11 cellular contexts compared by ENCODE assay signal in genomic region chr5:95812100-95812472, GRCh38. TPM values are rescaled to one million over a fixed set of nuclear protein-coding genes. Genes with fewer than 3 reads are reported as not detected.
A peak's percentile ranks its signal among the peaks of the same experiment; 100 is the strongest.
DNase-seq lines count a peak whose midpoint lies in the region; ATAC-seq and TF ChIP-seq lines count a peak whose summit lies in the region.
"Had no signal": no experiment of that assay in that cellular context is flagged by ENCODE, and none has a peak within 500 bp of the region (broad histone marks: within the 10 kb centered on the region; RNA-seq: fewer than 3 reads in every experiment).

No MANE protein-coding gene starts in this region.

- H3K27ac ChIP-seq in heart right ventricle (peak overlapping the region in 8 of 10 donors; percentile 1 to 50 (median 38)), right lobe of liver (peak overlapping the region in 1 of 3 donors; percentile 8), upper lobe of left lung (peak overlapping the region; percentile 3 to 65 (median 28))
- H3K27ac ChIP-seq: RWPE1 had no signal

- H3K27me3 ChIP-seq in heart right ventricle (no peaks in the 10 kb centered on the region), right lobe of liver (no peaks in the 10 kb centered on the region), upper lobe of left lung (no peaks in the 10 kb centered on the region)
- H3K27me3 ChIP-seq: esophagus squamous epithelium had no signal

- H3K4me1 ChIP-seq in heart right ventricle (peaks cover 11 to 92% (median 56%) of the 10 kb centered on the region in 9 donors), right lobe of liver (peaks cover 0 to 37% (median 16%) of the 10 kb centered on the region in 4 donors), upper lobe of left lung (peaks cover 48 to 64% (median 59%) of the 10 kb centered on the region in 4 donors)

- H3K36me3 ChIP-seq in heart right ventricle, result peaks cover 0 to 57% (median 21%) of the 10 kb centered on the region in 9 donors
- peaks cover 0 to 29% (median 15%) of the 10 kb centered on the region in 4 donors for H3K36me3 ChIP-seq in right lobe of liver
- H3K36me3 ChIP-seq in upper lobe of left lung, result peaks cover 0 to 46% (median 21%) of the 10 kb centered on the region in 4 donors

- H3K9me3 ChIP-seq in heart right ventricle, result no peaks in the 10 kb centered on the region
- H3K9me3 ChIP-seq in right lobe of liver, result no peaks in the 10 kb centered on the region
- no peaks in the 10 kb centered on the region for H3K9me3 ChIP-seq in upper lobe of left lung
- H3K9me3 ChIP-seq: esophagus squamous epithelium had no signal

- intact Hi-C loops in heart right ventricle (cut with DNase I), result no loop called here
- intact Hi-C loops in Right ventricle myocardium superior (cut with DNase I), result no loop called here
- intact Hi-C loops in right lobe of liver (cut with DNase I), result no loop called here

- peak in 1 of 4 donors; percentile 53 for TF ChIP-seq EP300 in upper lobe of left lung (IDR thresholded peaks at IDR 0.05)

- ATAC-seq in heart right ventricle (peak in 4 of 8 donors; percentile 5 to 43 (median 30)), Right ventricle myocardium superior (ENCODE audit: poor library complexity) (no peak), right lobe of liver (peak in 3 of 4 donors; percentile 17 to 45 (median 21)), upper lobe of left lung (ENCODE audit: low FRiP score in 2 of 2) (peak; percentile 5 to 24), HG02610 (IDR thresholded peaks at IDR 0.05; ENCODE audit: unreplicated experiment) (no peak)

- TF ChIP-seq POLR2A in right lobe of liver (IDR thresholded peaks at IDR 0.05), result no peak
- no peak for TF ChIP-seq POLR2A in upper lobe of left lung (IDR thresholded peaks at IDR 0.05)

- DNase-seq in heart right ventricle (no peak), Right ventricle myocardium superior (no peak), amniotic epithelial cell (ENCODE audit: low read depth) (peak; percentile 57), right lobe of liver (no peak), upper lobe of left lung (peak in 1 of 2 donors; percentile 37), Kasumi-1 (lab: John Stamatoyannopoulos, UW) (no peak), GM20000 (ENCODE audit: low spot score) (no peak)
- DNase-seq: esophagus squamous epithelium, MV-4-11 had no signal

- no peak for TF ChIP-seq CTCF in heart right ventricle (IDR thresholded peaks at IDR 0.05)
- no peak for TF ChIP-seq CTCF in right lobe of liver (IDR thresholded peaks at IDR 0.05)
- TF ChIP-seq CTCF in upper lobe of left lung (IDR thresholded peaks at IDR 0.05), result no peak
- TF ChIP-seq CTCF in GM20000 (IDR thresholded peaks at IDR 0.05; ENCODE audit: extremely low read depth, missing control alignments), result no peak

- 19 to 22% methylated on average over 6 of the region's 6 CpGs for WGBS in heart right ventricle, 2 donors
- 32% methylated on average over 4 of the region's 6 CpGs for WGBS in right lobe of liver (ENCODE audit: insufficient coverage, low coverage, low lambda C conversion rate, missing lambda C conversion rate)
- 21 to 27% methylated on average over 6 of the region's 6 CpGs for WGBS in upper lobe of left lung, 2 donors

- H3K4me3 ChIP-seq in heart right ventricle (no peak overlapping the region), right lobe of liver (no peak overlapping the region), upper lobe of left lung (no peak overlapping the region)
- H3K4me3 ChIP-seq: esophagus squamous epithelium had no signal

RNA-seq across cellular contexts. Expression of gene GLRX, which starts 10.4 kb away (rescaled TPM):
- total RNA-seq in heart right ventricle (100 to 1,000 TPM in 7 of 10 donors, 10 to 100 TPM in 3; 68.7 to 156 (median 111) TPM), Right ventricle myocardium superior (104 TPM), right lobe of liver (100 to 1,000 TPM in 3 of 6 experiments, 10 to 100 TPM in 3; 40.2 to 228 (median 82.8) TPM), upper lobe of left lung (10 to 100 TPM; 22.0 to 99.9 (median 78.5) TPM)
- polyA plus RNA-seq in heart right ventricle, result 100 to 1,000 TPM in 1 of 2 donors, 10 to 100 TPM in 1; 51.6 to 116 TPM

Comparison
In these comparisons a context has a peak if more than half of its experiments do, and no peak if none do; other contexts are left out.
1. ATAC-seq: peak in right lobe of liver (3 of 4) and upper lobe of left lung (2 of 2); none in Right ventricle myocardium superior (single experiment) and HG02610 (single experiment).